Comparison of ENCODE assay signal across 9 cellular contexts in genomic region chr16:49528564-49529150, GRCh38.
DNase-seq lines count a peak whose midpoint lies in the region; ATAC-seq and TF ChIP-seq lines count a peak whose summit lies in the region.
"Had no signal": no experiment of that assay in that cellular context is flagged by ENCODE, and none has a peak within 500 bp of the region (broad histone marks: within the 10 kb centered on the region; RNA-seq: fewer than 3 reads in every experiment).

No MANE protein-coding gene starts in this region.

- no peak for ATAC-seq in HG02759 (IDR thresholded peaks at IDR 0.05; ENCODE audit: unreplicated experiment)

- H3K27ac Mint-ChIP-seq in neural crest cell (ENCODE audit: unreplicated experiment) = peak overlapping the region; percentile 27

- POLR2A ChIA-PET in AG04449 (lab: Yijun Ruan, JAX) = no interaction called here

- H3K27ac ChIP-seq in KOPT-K1 (ENCODE audit: low read depth, low read length, poor library complexity, severe bottlenecking) (peak overlapping the region; percentile 29), ectodermal cell (ENCODE audit: insufficient read depth, low read depth, low read length, poor library complexity, severe bottlenecking) (peak overlapping the region; percentile 38)

- H3K4me1 Mint-ChIP-seq in neural crest cell = peaks cover 57% of the 10 kb centered on the region

- DNase-seq in AG04449 (ENCODE audit: low read depth, low spot score) (no peak), neural crest cell (ENCODE audit: low read depth, low spot score) (no peak), cortex of kidney (lab: John Stamatoyannopoulos, UW) (no peak), LoVo (ENCODE audit: low spot score) (no peak), NCI-H446 treated with DMSO at 0.1 percent for 48 hours (lab: John Stamatoyannopoulos, UW) (no peak)
- DNase-seq: NCI-H226 had no signal

- no peak overlapping the region for H3K4me3 Mint-ChIP-seq in neural crest cell

- no peaks in the 10 kb centered on the region for H3K9me3 Mint-ChIP-seq in neural crest cell

- H3K36me3 ChIP-seq in KOPT-K1 (ENCODE audit: insufficient read depth, low read length) (no peaks in the 10 kb centered on the region), ectodermal cell (ENCODE audit: control insufficient read depth, insufficient read depth, low read length) (peaks cover 3% of the 10 kb centered on the region)

- H3K9me3 ChIP-seq in KOPT-K1 (ENCODE audit: insufficient read depth, low read length, poor library complexity, severe bottlenecking) (no peaks in the 10 kb centered on the region), ectodermal cell (ENCODE audit: control insufficient read depth, low read length) (no peaks in the 10 kb centered on the region)

- WGBS in ectodermal cell, 2 experiments = 60 to 62% methylated on average over 18 of the region's 18 CpGs

- peaks cover 60% of the 10 kb centered on the region for H3K4me1 ChIP-seq in ectodermal cell (ENCODE audit: control insufficient read depth, insufficient read depth, low read length)

- TF ChIP-seq CTCF in AG04449 (IDR thresholded peaks at IDR 0.05; ENCODE audit: insufficient read depth, low read length, missing control alignments) = no peak
- TF ChIP-seq CTCF in neural crest cell (conservative IDR thresholded peaks at IDR 0.05) = no peak

- H3K36me3 Mint-ChIP-seq in neural crest cell (ENCODE audit: low read depth) = no peaks in the 10 kb centered on the region

- H3K27me3 Mint-ChIP-seq in neural crest cell (ENCODE audit: low read depth) = no peaks in the 10 kb centered on the region

- H3K4me3 ChIP-seq in AG04449 (ENCODE audit: low read depth, low read length) = peak overlapping the region; percentile 16
- H3K4me3 ChIP-seq in ectodermal cell (ENCODE audit: insufficient read depth, low read depth, low read length) = no peak overlapping the region

- CTCF ChIA-PET in AG04449 (lab: Yijun Ruan, JAX) = no interaction called here

- no peaks in the 10 kb centered on the region for H3K27me3 ChIP-seq in ectodermal cell (ENCODE audit: control insufficient read depth, insufficient read depth, low read length, poor library complexity, severe bottlenecking)
